Comparison of ENCODE assay signal across 8 cellular contexts in the genomic region with DNA sequence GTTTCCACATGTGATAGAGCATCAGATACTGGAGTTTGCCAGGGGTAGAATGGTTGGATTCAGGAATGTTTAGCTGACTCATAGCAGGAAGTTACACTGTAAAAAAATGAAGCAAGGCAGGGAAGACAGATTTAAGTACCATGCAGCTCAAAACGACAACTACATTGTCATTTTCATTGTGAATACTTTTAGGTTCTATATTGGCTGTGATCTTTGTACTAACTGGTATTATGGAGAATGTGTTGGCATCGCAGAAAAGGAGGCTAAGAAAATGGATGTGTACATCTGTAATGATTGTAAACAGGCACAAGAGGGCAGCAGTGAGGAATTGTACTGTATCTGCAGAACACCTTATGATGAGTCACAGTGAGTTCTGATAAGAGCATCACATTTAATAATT. TPM values are rescaled to one million over a fixed set of nuclear protein-coding genes. Genes with fewer than 3 reads are reported as not detected.
DNase-seq lines count a peak whose midpoint lies in the region; ATAC-seq, FAIRE-seq and TF ChIP-seq lines count a peak whose summit lies in the region.
"Not testable (repeated sequence)": the region's sequence is repeated elsewhere in the genome, so short reads cannot be mapped to it uniquely, and the experiment has no call there.

No MANE protein-coding gene starts in this region.

- H3K27ac ChIP-seq in keratinocyte (ENCODE audit: control insufficient read depth, insufficient read depth, low read length) = not testable (repeated sequence)

- not testable (repeated sequence) for DNase-seq in AG04449 (ENCODE audit: low read depth, low spot score); keratinocyte (ENCODE audit: low read depth, low spot score)
- peak; percentile 75 to 82 for DNase-seq in Kasumi-1 (lab: John Stamatoyannopoulos, UW)
- peak; percentile 72 for DNase-seq in NOMO-1 treated with DMSO at 0.1 percent for 48 hours (lab: John Stamatoyannopoulos, UW; ENCODE audit: unreplicated experiment)
- DNase-seq in activated CD4-positive, alpha-beta T cell treated with anti-CD3 and anti-CD28 coated beads for 24 hours (ENCODE audit: low read depth in 2 of 2) = peak; percentile 27 to 71
- peak; percentile 84 for DNase-seq in cerebellar cortex (ENCODE audit: low spot score)
- peak; percentile 26 for DNase-seq in smooth muscle cell of the brain vasculature (ENCODE audit: low read depth, low spot score)

- H3K4me1 ChIP-seq in keratinocyte (ENCODE audit: control insufficient read depth, extremely low read depth, insufficient read depth, low read length) = not testable (repeated sequence)

- CTCF ChIA-PET in AG04449 (lab: Yijun Ruan, JAX) = interaction anchor here (0.6 to 1.7 kb wide), 9 partner anchors 8 to 505 kb away, joined by 3 to 17 read pairs (median 4); a partner anchor contains a TSS

- POLR2A ChIA-PET in AG04449 (lab: Yijun Ruan, JAX) = not testable (repeated sequence)

- not testable (repeated sequence) for H3K9ac ChIP-seq in keratinocyte (ENCODE audit: control insufficient read depth, extremely low read depth, insufficient read depth, low read length)

- H2AFZ ChIP-seq in keratinocyte (ENCODE audit: control insufficient read depth, low read length) = peak overlapping the region; percentile 22

- not testable (repeated sequence) for H4K20me1 ChIP-seq in keratinocyte (ENCODE audit: control insufficient read depth, extremely low read depth, insufficient read depth, low read length)

- not testable (repeated sequence) for H3K9me1 ChIP-seq in keratinocyte (ENCODE audit: control insufficient read depth, extremely low read depth, insufficient read depth, low read length)

- dilution Hi-C loops in keratinocyte (cut with MboI; ENCODE audit: extremely low pct_ligation_motif_present, low sequenced_read_pairs) = not testable (repeated sequence)

- FAIRE-seq in keratinocyte (lab: Jason Lieb, UNC) = not testable (repeated sequence)

- peak; percentile 67 for ATAC-seq in GM18867 (IDR thresholded peaks at IDR 0.05; ENCODE audit: unreplicated experiment)

- TF ChIP-seq CTCF in AG04449 (IDR thresholded peaks at IDR 0.05; ENCODE audit: insufficient read depth, low read length, missing control alignments) (peak; percentile 23), keratinocyte (optimal IDR thresholded peaks at IDR 0.05 in 1 of 3, IDR thresholded peaks at IDR 0.05 in 1 of 3, conservative IDR thresholded peaks at IDR 0.05 in 1 of 3; ENCODE audit: extremely low read depth in 1 of 3, insufficient read depth in 2 of 3, low read length in 3 of 3) (peak in 2 of 3 experiments; percentile 5 to 20)

- not testable (repeated sequence) for H3K36me3 ChIP-seq in keratinocyte (ENCODE audit: control insufficient read depth in 2 of 2, extremely low read depth in 1 of 2, insufficient read depth in 2 of 2, low read length in 2 of 2)

- H3K4me2 ChIP-seq in keratinocyte (ENCODE audit: control insufficient read depth, extremely low read depth, insufficient read depth, low read depth, low read length) = peak overlapping the region; percentile 29

- not testable (repeated sequence) for H3K79me2 ChIP-seq in keratinocyte (ENCODE audit: control insufficient read depth, insufficient read depth, low read length)

- not testable (repeated sequence) for H3K9me3 ChIP-seq in keratinocyte (ENCODE audit: control insufficient read depth, low read depth, low read length)

- H3K27me3 ChIP-seq in keratinocyte (ENCODE audit: control insufficient read depth, extremely low read depth, insufficient read depth, low read length) = not testable (repeated sequence)

- not testable (repeated sequence) for H3K4me3 ChIP-seq in AG04449 (ENCODE audit: low read depth, low read length); keratinocyte (ENCODE audit: control insufficient read depth in 2 of 3, extremely low read depth in 1 of 3, insufficient read depth in 2 of 3, low read depth in 1 of 3, low read length in 3 of 3)

RNA-seq across cellular contexts. Expression of a gene that starts 8.2 kb away (rescaled TPM):
- 1.2 to 3.2 TPM (median 2.0 TPM) in 3 replicates for polyA plus RNA-seq in keratinocyte
- polyA plus RNA-seq in keratinocyte (2011; ENCODE audit: low read depth) = 6.3 TPM
- polyA plus RNA-seq in keratinocyte (2011; cell fraction: cytosol; rRNA removed) = 1.1 and 1.6 TPM in 2 replicates
- 10.5 and 12.8 TPM in 2 replicates for polyA plus RNA-seq in keratinocyte (2011; cell fraction: nucleus; rRNA removed)
- polyA plus RNA-seq in keratinocyte (2012; ENCODE audit: low replicate concordance) = 1.3 and 4.0 TPM in 2 replicates
- 3.4 to 9.0 TPM (median 7.2 TPM) in 3 replicates for polyA minus RNA-seq in keratinocyte
- polyA minus RNA-seq in keratinocyte (2011; cell fraction: cytosol; rRNA and poly(A)+ RNA removed) = not detected
- 9.7 and 14.0 TPM in 2 replicates for polyA minus RNA-seq in keratinocyte (2011; cell fraction: nucleus; rRNA and poly(A)+ RNA removed)
